ENCODE assay signal across 40 cellular contexts in the genomic region with DNA sequence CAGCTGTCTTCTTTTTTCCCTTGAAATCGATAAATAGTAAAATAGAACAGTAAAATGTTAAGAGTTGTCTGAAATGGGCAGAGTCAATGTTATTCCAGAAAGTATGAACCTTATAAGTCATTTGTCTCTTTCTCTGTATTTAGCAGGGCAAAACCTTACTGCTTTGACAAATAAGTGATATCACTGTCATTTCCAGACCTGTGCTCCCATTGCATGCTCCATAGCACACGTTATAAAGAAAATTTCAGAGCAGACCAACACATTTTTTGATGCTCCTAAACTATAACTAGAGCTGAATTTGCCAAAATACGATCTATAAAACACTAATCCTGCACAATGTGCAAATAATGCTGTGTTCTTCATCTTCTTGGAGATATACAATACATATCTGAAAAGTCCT. TPM values are rescaled to one million over a fixed set of nuclear protein-coding genes. Genes with fewer than 3 reads are reported as not detected.
"Had no signal": no experiment of that assay in that cellular context is flagged by ENCODE, and none has a peak within 500 bp of the region (broad histone marks: within the 10 kb centered on the region; RNA-seq: fewer than 3 reads in every experiment).

No MANE protein-coding gene starts in this region.

- H3K27ac Mint-ChIP-seq: activated CD4-positive, alpha-beta T cell treated with anti-CD3 and anti-CD28 coated beads for 36 hours; activated CD8-positive, alpha-beta memory T cell treated with anti-CD3 and anti-CD28 coated beads, Interleukin-2, amount 10 ng/mL, durations not matched to agents 7 days and 5 days; activated CD8-positive, alpha-beta T cell treated with anti-CD3 and anti-CD28 coated beads, Interleukin-2, amount 10 ng/mL, durations not matched to agents 7 days and 5 days; activated naive CD8-positive, alpha-beta T cell; brain; effector memory CD8-positive, alpha-beta T cell; immature natural killer cell; natural killer cell treated with Interleukin-12 subunit alpha and Interleukin-12 subunit beta and Interleukin-15 and Interleukin-18, amount 100 ng/mL, for 72 hours; stimulated activated naive B cell treated with anti-CD40 and anti-IgM and Interleukin-4, amounts not matched to agents 10 μg/mL and 1 μg/mL and 100 μg/mL, for 72 hours; T-cell; T-helper 2 cell treated with Interferon-gamma antibody and Interleukin-4, amounts not matched to agents 5 μg/mL and 100 μg/mL, for 36 hours had no signal

- H3K4me3 ChIP-seq: cardiac muscle cell, coronary artery, dorsolateral prefrontal cortex, left lung, lung, sigmoid colon, stomach, suprapubic skin, tibial nerve had no signal

- H3K4me3 Mint-ChIP-seq: activated CD4-positive, alpha-beta T cell treated with anti-CD3 and anti-CD28 coated beads for 36 hours; activated CD8-positive, alpha-beta memory T cell treated with anti-CD3 and anti-CD28 coated beads, Interleukin-2, amount 10 ng/mL, durations not matched to agents 7 days and 5 days; activated CD8-positive, alpha-beta T cell treated with anti-CD3 and anti-CD28 coated beads, Interleukin-2, amount 10 ng/mL, durations not matched to agents 7 days and 5 days; activated naive CD8-positive, alpha-beta T cell; effector memory CD8-positive, alpha-beta T cell; immature natural killer cell; natural killer cell treated with Interleukin-12 subunit alpha and Interleukin-12 subunit beta and Interleukin-15 and Interleukin-18, amount 100 ng/mL, for 72 hours; stimulated activated naive B cell treated with anti-CD40 and anti-IgM and Interleukin-4, amounts not matched to agents 10 μg/mL and 1 μg/mL and 100 μg/mL, for 72 hours; T-cell; T-helper 2 cell treated with Interferon-gamma antibody and Interleukin-4, amounts not matched to agents 5 μg/mL and 100 μg/mL, for 36 hours had no signal

- FAIRE-seq: endothelial cell of umbilical vein, small intestine, urothelium cell line had no signal

- ATAC-seq: activated CD4-positive, alpha-beta T cell treated with anti-CD3 and anti-CD28 coated beads for 36 hours; activated CD8-positive, alpha-beta memory T cell treated with anti-CD3 and anti-CD28 coated beads, Interleukin-2, amount 10 ng/mL, durations not matched to agents 7 days and 5 days; activated CD8-positive, alpha-beta T cell treated with anti-CD3 and anti-CD28 coated beads, Interleukin-2, amount 10 ng/mL, durations not matched to agents 7 days and 5 days; effector memory CD8-positive, alpha-beta T cell; esophagus mucosa; left lung; natural killer cell treated with Interleukin-12 subunit alpha and Interleukin-12 subunit beta and Interleukin-15 and Interleukin-18, amount 100 ng/mL, for 72 hours; stimulated activated naive B cell treated with anti-CD40 and anti-IgM and Interleukin-4, amounts not matched to agents 10 μg/mL and 1 μg/mL and 100 μg/mL, for 72 hours; T-cell had no signal

- H3K9me3 ChIP-seq: left lung, sigmoid colon, stomach, suprapubic skin, tibial nerve had no signal

- DNase-seq: activated CD4-positive, alpha-beta T cell treated with anti-CD3 and anti-CD28 coated beads for 36 hours; activated CD4-positive, CD25-positive, alpha-beta regulatory T cell; activated CD8-positive, alpha-beta memory T cell treated with anti-CD3 and anti-CD28 coated beads, Interleukin-2, amount 10 ng/mL, durations not matched to agents 7 days and 5 days; activated CD8-positive, alpha-beta T cell treated with anti-CD3 and anti-CD28 coated beads, Interleukin-2, amount 10 ng/mL, durations not matched to agents 7 days and 5 days; activated naive CD4-positive, alpha-beta T cell; activated T-cell treated with anti-CD3 and anti-CD28 coated beads, Interleukin-2, amount 50 U/mL, for 48 hours; anterior cingulate cortex; cerebellar nuclear complex; dorsolateral prefrontal cortex; effector memory CD8-positive, alpha-beta T cell; foreskin fibroblast; head of caudate nucleus; hypothalamus; immature natural killer cell; left lung; mesendoderm; retina; sigmoid colon; stimulated activated CD4-positive, alpha-beta T cell treated with anti-CD3 and anti-CD28 coated beads, Interleukin-1b, Interleukin-23, amount 100 ng/mL, for 48 hours; stimulated activated CD4-positive, alpha-beta T cell treated with anti-CD3 and anti-CD28 coated beads, Interleukin-4, amount 100 ng/mL, for 4 hours; stimulated activated CD8-positive, alpha-beta memory T cell treated with anti-CD3 and anti-CD28 coated beads, Interleukin-4, amount 100 ng/mL, for 48 hours; stimulated activated naive B cell treated with anti-CD40 and anti-IgM and Interleukin-4, amounts not matched to agents 10 μg/mL and 1 μg/mL and 100 μg/mL, for 72 hours; stomach; T-cell had no signal

- H3K4me1 Mint-ChIP-seq: activated CD4-positive, alpha-beta T cell treated with anti-CD3 and anti-CD28 coated beads for 36 hours; activated CD8-positive, alpha-beta memory T cell treated with anti-CD3 and anti-CD28 coated beads, Interleukin-2, amount 10 ng/mL, durations not matched to agents 7 days and 5 days; brain; immature natural killer cell; stimulated activated naive B cell treated with anti-CD40 and anti-IgM and Interleukin-4, amounts not matched to agents 10 μg/mL and 1 μg/mL and 100 μg/mL, for 72 hours; T-cell had no signal

- H3K4me1 ChIP-seq: left lung, sigmoid colon, stomach, suprapubic skin, tibial nerve had no signal

- H3K36me3 ChIP-seq: cardiac muscle cell, left lung, sigmoid colon, stomach, suprapubic skin, tibial nerve had no signal

- H3K27ac ChIP-seq: cardiac muscle cell, coronary artery, dorsolateral prefrontal cortex, left lung, sigmoid colon, stomach, suprapubic skin had no signal

- H3K9me3 Mint-ChIP-seq: brain; effector memory CD8-positive, alpha-beta T cell; immature natural killer cell; natural killer cell treated with Interleukin-12 subunit alpha and Interleukin-12 subunit beta and Interleukin-15 and Interleukin-18, amount 100 ng/mL, for 72 hours; T-cell; T-helper 2 cell treated with Interferon-gamma antibody and Interleukin-4, amounts not matched to agents 5 μg/mL and 100 μg/mL, for 36 hours had no signal

- H3K36me3 Mint-ChIP-seq: activated CD8-positive, alpha-beta memory T cell treated with anti-CD3 and anti-CD28 coated beads, Interleukin-2, amount 10 ng/mL, durations not matched to agents 7 days and 5 days; activated naive CD8-positive, alpha-beta T cell; brain; immature natural killer cell; natural killer cell treated with Interleukin-12 subunit alpha and Interleukin-12 subunit beta and Interleukin-15 and Interleukin-18, amount 100 ng/mL, for 72 hours; stimulated activated naive B cell treated with anti-CD40 and anti-IgM and Interleukin-4, amounts not matched to agents 10 μg/mL and 1 μg/mL and 100 μg/mL, for 72 hours; T-cell had no signal

- H3K27me3 ChIP-seq: left lung, sigmoid colon, stomach, suprapubic skin, tibial nerve had no signal

RNA-seq across cellular contexts. Expression of gene A1CF, which starts 1.1 kb away (rescaled TPM):
- total RNA-seq: activated CD4-positive, alpha-beta T cell treated with anti-CD3 and anti-CD28 coated beads for 36 hours; activated CD8-positive, alpha-beta memory T cell treated with anti-CD3 and anti-CD28 coated beads, Interleukin-2, amount 10 ng/mL, durations not matched to agents 7 days and 5 days; activated CD8-positive, alpha-beta T cell treated with anti-CD3 and anti-CD28 coated beads, Interleukin-2, amount 10 ng/mL, durations not matched to agents 7 days and 5 days; cardiac muscle cell; dorsolateral prefrontal cortex; endothelial cell of umbilical vein; esophagus mucosa; kidney epithelial cell; left lung; myocyte; natural killer cell treated with Interleukin-12 subunit alpha and Interleukin-12 subunit beta and Interleukin-15 and Interleukin-18, amount 100 ng/mL, for 72 hours; posterior vena cava; tibial nerve had no signal
- polyA plus RNA-seq: endothelial cell of umbilical vein, immature natural killer cell had no signal
